In the genomic region with DNA sequence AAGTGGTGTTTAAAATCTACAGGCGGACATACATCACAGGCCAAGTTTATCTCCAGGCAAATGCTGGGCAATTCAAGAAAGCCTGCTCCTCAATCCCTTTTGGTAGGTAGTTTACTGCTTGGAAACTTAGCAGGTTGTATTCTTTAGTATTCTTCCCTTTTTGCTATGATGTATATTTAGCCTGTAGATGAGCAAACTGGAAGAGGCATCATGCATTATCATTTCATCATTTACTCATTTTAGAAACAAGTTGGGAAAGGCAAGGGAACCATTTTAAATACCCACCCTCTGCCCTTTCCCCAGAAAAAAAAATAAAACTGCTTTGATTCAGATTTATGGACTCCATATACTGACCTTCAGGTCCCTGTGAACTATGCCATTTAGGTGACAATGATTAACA, we compare ENCODE assay signal across 13 cellular contexts.
A peak's percentile ranks its signal among the peaks of the same experiment; 100 is the strongest.
DNase-seq lines count a peak whose midpoint lies in the region; ATAC-seq and TF ChIP-seq lines count a peak whose summit lies in the region.
"Had no signal": no experiment of that assay in that cellular context is flagged by ENCODE, and none has a peak within 500 bp of the region (broad histone marks: within the 10 kb centered on the region; RNA-seq: fewer than 3 reads in every experiment).

No MANE protein-coding gene starts in this region.

- CTCF ChIA-PET in activated CD4-positive, alpha-beta memory T cell treated with anti-CD3 and anti-CD28 coated beads for 36 hours (lab: Charles Lee): interaction anchor here (0.6 to 3.5 kb wide), 33 partner anchors 8 to 524 kb away, joined by 3 to 34 read pairs (median 4); no protein-coding TSS in a partner anchor
- CTCF ChIA-PET in activated CD4-positive, alpha-beta memory T cell treated with anti-CD3 and anti-CD28 coated beads, Interleukin-2, amount 10 ng/mL, durations not matched to agents 7 days and 5 days (lab: Charles Lee): interaction anchor here (0.6 to 2.3 kb wide), 28 partner anchors 9 to 405 kb away, joined by 3 to 30 read pairs (median 4); no protein-coding TSS in a partner anchor

- peaks cover 63% of the 10 kb centered on the region for H3K36me3 ChIP-seq in OCI-LY1 (ENCODE audit: insufficient read depth, low read length)
- peaks cover 0 to 14% (median 0%) of the 10 kb centered on the region in 3 donors for H3K36me3 ChIP-seq in esophagus squamous epithelium
- no peaks in the 10 kb centered on the region for H3K36me3 ChIP-seq in skeletal muscle tissue (ENCODE audit: control insufficient read depth in 3 of 3, insufficient read depth in 3 of 3, low read length in 3 of 3)
- H3K36me3 ChIP-seq: neutrophil had no signal

- TF ChIP-seq CTCF in OCI-LY1 (IDR thresholded peaks at IDR 0.05; ENCODE audit: low read length) (no peak), esophagus squamous epithelium (IDR thresholded peaks at IDR 0.05) (no peak), lower leg skin (IDR thresholded peaks at IDR 0.05) (no peak), omental fat pad (IDR thresholded peaks at IDR 0.05) (no peak)

- no peaks in the 10 kb centered on the region for H3K79me2 ChIP-seq in OCI-LY1 (ENCODE audit: insufficient read depth, low read length)

- no peak overlapping the region for H3K4me3 ChIP-seq in OCI-LY1 (ENCODE audit: low read depth, low read length, poor library complexity, severe bottlenecking)
- no peak overlapping the region for H3K4me3 ChIP-seq in esophagus squamous epithelium
- no peak overlapping the region for H3K4me3 ChIP-seq in skeletal muscle tissue (ENCODE audit: low read length in 3 of 3)
- no peak overlapping the region for H3K4me3 ChIP-seq in lower leg skin (ENCODE audit: low read depth, poor library complexity, severe bottlenecking)

- no peaks in the 10 kb centered on the region for H3K9me3 ChIP-seq in OCI-LY1 (ENCODE audit: low read length)
- H3K9me3 ChIP-seq in esophagus squamous epithelium: no peaks in the 10 kb centered on the region
- H3K9me3 ChIP-seq in skeletal muscle tissue (ENCODE audit: control insufficient read depth in 3 of 3, low read length in 3 of 3): no peaks in the 10 kb centered on the region
- H3K9me3 ChIP-seq: neutrophil had no signal

- no peaks in the 10 kb centered on the region for H4K20me1 ChIP-seq in OCI-LY1 (ENCODE audit: insufficient read depth, low read length)

- H3K9me3 Mint-ChIP-seq in activated CD4-positive, alpha-beta memory T cell treated with anti-CD3 and anti-CD28 coated beads for 36 hours: no peaks in the 10 kb centered on the region
- no peaks in the 10 kb centered on the region for H3K9me3 Mint-ChIP-seq in activated CD4-positive, alpha-beta memory T cell treated with anti-CD3 and anti-CD28 coated beads, Interleukin-2, amount 10 ng/mL, durations not matched to agents 7 days and 5 days
- H3K9me3 Mint-ChIP-seq: immature natural killer cell; T-helper 1 cell treated with Interleukin-12 subunit alpha and Interleukin-12 subunit beta and Interleukin-4 antibody, amounts not matched to agents 30 μg/mL and 1 μg/mL, for 36 hours had no signal

- H3K4me1 ChIP-seq in OCI-LY1 (ENCODE audit: insufficient read depth, low read length, severe bottlenecking) (peaks cover 34% of the 10 kb centered on the region), esophagus squamous epithelium (peaks cover 0 to 16% (median 0%) of the 10 kb centered on the region in 3 donors), skeletal muscle tissue (ENCODE audit: control insufficient read depth in 3 of 3, insufficient read depth in 3 of 3, low read length in 3 of 3) (peaks cover 3 to 6% (median 3%) of the 10 kb centered on the region in 3 donors)

- H3K4me2 ChIP-seq in OCI-LY1 (ENCODE audit: low read length): peak overlapping the region; percentile 26

- H3K9ac ChIP-seq in OCI-LY1 (ENCODE audit: low read length) (peak overlapping the region; percentile 13), skeletal muscle tissue (ENCODE audit: low read depth in 1 of 3, low read length in 3 of 3) (no peak overlapping the region)

- peaks cover 21% of the 10 kb centered on the region for H3K36me3 Mint-ChIP-seq in activated CD4-positive, alpha-beta memory T cell treated with anti-CD3 and anti-CD28 coated beads for 36 hours
- H3K36me3 Mint-ChIP-seq in activated CD4-positive, alpha-beta memory T cell treated with anti-CD3 and anti-CD28 coated beads, Interleukin-2, amount 10 ng/mL, durations not matched to agents 7 days and 5 days (ENCODE audit: low read depth): peaks cover 20% of the 10 kb centered on the region

- H3K4me3 Mint-ChIP-seq in activated CD4-positive, alpha-beta memory T cell treated with anti-CD3 and anti-CD28 coated beads for 36 hours: no peak overlapping the region
- H3K4me3 Mint-ChIP-seq in activated CD4-positive, alpha-beta memory T cell treated with anti-CD3 and anti-CD28 coated beads, Interleukin-2, amount 10 ng/mL, durations not matched to agents 7 days and 5 days: no peak overlapping the region
- H3K4me3 Mint-ChIP-seq: immature natural killer cell had no signal

- TF ChIP-seq POLR2A in esophagus squamous epithelium (IDR thresholded peaks at IDR 0.05) (no peak), lower leg skin (IDR thresholded peaks at IDR 0.05) (no peak)

- no peaks in the 10 kb centered on the region for H3K9me2 ChIP-seq in OCI-LY1 (ENCODE audit: low read depth, low read length)

- WGBS in esophagus squamous epithelium, 2 donors: 94 to 100% methylated on average over 1 of the region's 1 CpG
- WGBS in lower leg skin, 2 donors: 83 to 94% methylated on average over 1 of the region's 1 CpG

- no peak for ATAC-seq in omental fat pad (ENCODE audit: low FRiP score)

- H3K4me1 Mint-ChIP-seq in activated CD4-positive, alpha-beta memory T cell treated with anti-CD3 and anti-CD28 coated beads for 36 hours (ENCODE audit: low read depth): peaks cover 21% of the 10 kb centered on the region
- peaks cover 17% of the 10 kb centered on the region for H3K4me1 Mint-ChIP-seq in activated CD4-positive, alpha-beta memory T cell treated with anti-CD3 and anti-CD28 coated beads, Interleukin-2, amount 10 ng/mL, durations not matched to agents 7 days and 5 days

- intact Hi-C loops in activated CD4-positive, alpha-beta memory T cell treated with anti-CD3 and anti-CD28 coated beads for 36 hours (cut with micrococcal nuclease): loop anchor here (10.0 kb wide), 1 partner anchor 526 kb away; no protein-coding TSS in a partner anchor
- intact Hi-C loops in esophagus squamous epithelium (cut with DNase I) (loop anchor here (5.0 kb wide), 1 partner anchor 214 kb away; a partner anchor contains a TSS), lower leg skin (cut with DNase I; ENCODE audit: low total_unique reads) (no loop called here)

- no peaks in the 10 kb centered on the region for H3K27me3 Mint-ChIP-seq in activated CD4-positive, alpha-beta memory T cell treated with anti-CD3 and anti-CD28 coated beads for 36 hours
- H3K27me3 Mint-ChIP-seq in activated CD4-positive, alpha-beta memory T cell treated with anti-CD3 and anti-CD28 coated beads, Interleukin-2, amount 10 ng/mL, durations not matched to agents 7 days and 5 days: no peaks in the 10 kb centered on the region

- H3K27ac Mint-ChIP-seq in activated CD4-positive, alpha-beta memory T cell treated with anti-CD3 and anti-CD28 coated beads for 36 hours: peak overlapping the region; percentile 20
- H3K27ac Mint-ChIP-seq in activated CD4-positive, alpha-beta memory T cell treated with anti-CD3 and anti-CD28 coated beads, Interleukin-2, amount 10 ng/mL, durations not matched to agents 7 days and 5 days: no peak overlapping the region

- POLR2A ChIA-PET in activated CD4-positive, alpha-beta memory T cell treated with anti-CD3 and anti-CD28 coated beads for 36 hours (lab: Charles Lee): interaction anchor here (0.8 to 1.2 kb wide), 3 partner anchors 9 to 214 kb away, joined by 3 to 4 read pairs (median 3); no protein-coding TSS in a partner anchor
- POLR2A ChIA-PET in activated CD4-positive, alpha-beta memory T cell treated with anti-CD3 and anti-CD28 coated beads, Interleukin-2, amount 10 ng/mL, durations not matched to agents 7 days and 5 days (lab: Charles Lee): interaction anchor here (0.8 to 3.0 kb wide), 10 partner anchors 9 to 352 kb away, joined by 3 to 31 read pairs (median 6); no protein-coding TSS in a partner anchor

- H3K27ac ChIP-seq in OCI-LY1 (ENCODE audit: low read depth, low read length, poor library complexity, severe bottlenecking) (peak overlapping the region; percentile 82), esophagus squamous epithelium (peak overlapping the region in 3 of 4 donors; percentile 44 to 59 (median 56)), skeletal muscle tissue (ENCODE audit: low read depth, low read length) (peak overlapping the region; percentile 28)
- H3K27ac ChIP-seq: neutrophil had no signal

- H2AFZ ChIP-seq in OCI-LY1 (ENCODE audit: low read length): no peak overlapping the region

- no peaks in the 10 kb centered on the region for H3K27me3 ChIP-seq in OCI-LY1 (ENCODE audit: insufficient read depth, low read length)
- H3K27me3 ChIP-seq in esophagus squamous epithelium: no peaks in the 10 kb centered on the region
- no peaks in the 10 kb centered on the region for H3K27me3 ChIP-seq in skeletal muscle tissue (ENCODE audit: control insufficient read depth in 3 of 3, insufficient read depth in 3 of 3, low read length in 3 of 3)
- H3K27me3 ChIP-seq: neutrophil had no signal

- 0 out of 2 replicates have a peak, but pooled peaks cover 7% of the 10 kb centered on the region for H3F3A ChIP-seq in OCI-LY1 (ENCODE audit: insufficient read depth, low read length)

- DNase-seq in activated CD4-positive, alpha-beta memory T cell treated with anti-CD3 and anti-CD28 coated beads for 36 hours: no peak
- no peak for DNase-seq in activated CD4-positive, alpha-beta memory T cell treated with anti-CD3 and anti-CD28 coated beads, Interleukin-2, amount 10 ng/mL, durations not matched to agents 7 days and 5 days
- DNase-seq in esophagus squamous epithelium (lab: John Stamatoyannopoulos, UW) (no peak), lower leg skin (ENCODE audit: low spot score in 2 of 2) (no peak), omental fat pad (ENCODE audit: low spot score) (no peak), NCI-H1930 (lab: John Stamatoyannopoulos, UW) (no peak)
- DNase-seq: stimulated activated CD4-positive, alpha-beta T cell treated with anti-CD3 and anti-CD28 coated beads, Interleukin-2, amount 100 ng/mL, for 24 hours; stimulated activated naive CD8-positive, alpha-beta T cell treated with anti-CD3 and anti-CD28 coated beads, Interleukin-15, Interleukin-2, amounts not matched to agents 100 U/mL and 50 U/mL, for 24 hours had no signal

Comparison
In these comparisons a context has a peak if more than half of its experiments do, and no peak if none do; other contexts are left out.
1. H3K27ac ChIP-seq: peak in every context shown above with its lines; median percentile 82 in OCI-LY1; 56 in esophagus squamous epithelium; 28 in skeletal muscle tissue.